Comparison of ENCODE assay signal across 8 cellular contexts in genomic region chr17:58514795-58515157, GRCh38. TPM values are rescaled to one million over a fixed set of nuclear protein-coding genes. Genes with fewer than 3 reads are reported as not detected.
DNase-seq lines count a peak whose midpoint lies in the region; ATAC-seq and TF ChIP-seq lines count a peak whose summit lies in the region.

No MANE protein-coding gene starts in this region.

- TF ChIP-seq CTCF in GM12864 (IDR thresholded peaks at IDR 0.05; ENCODE audit: low read depth, low read length, missing control alignments) (no peak), WERI-Rb-1 (IDR thresholded peaks at IDR 0.05; ENCODE audit: low read depth, low read length) (no peak), fibroblast of villous mesenchyme (IDR thresholded peaks at IDR 0.05; ENCODE audit: insufficient read depth, low read depth, low read length) (no peak), gastrocnemius medialis (IDR thresholded peaks at IDR 0.05 in 4 of 5, conservative IDR thresholded peaks at IDR 0.05 in 1 of 5) (no peak)

- intact Hi-C loops in gastrocnemius medialis (cut with DNase I; ENCODE audit: low total_unique reads), result loop anchor here (5.0 kb wide), 1 partner anchor 643 kb away; the partner anchor contains the start of genes PRR11 and SKA2

- no peak for DNase-seq in GM12864 (ENCODE audit: low read depth)
- DNase-seq in WERI-Rb-1, result no peak
- no peak for DNase-seq in fibroblast of villous mesenchyme (ENCODE audit: low read depth)
- no peak for DNase-seq in gastrocnemius medialis
- DNase-seq in NCI-H748 (lab: John Stamatoyannopoulos, UW; ENCODE audit: unreplicated experiment), result no peak
- DNase-seq in COLO668 (lab: John Stamatoyannopoulos, UW; ENCODE audit: unreplicated experiment), result no peak
- no peak for DNase-seq in 8988T

- H3K27me3 ChIP-seq in WERI-Rb-1 (ENCODE audit: insufficient read depth, low read depth, severe bottlenecking), result no peaks in the 10 kb centered on the region
- H3K27me3 ChIP-seq in gastrocnemius medialis, result no peaks in the 10 kb centered on the region

- in situ Hi-C loops in gastrocnemius medialis (cut with MboI; ENCODE audit: low sequenced_read_pairs in 4 of 4), result loop anchor here (10.0 to 25.0 kb wide), 3 partner anchors 148 to 498 kb away; no protein-coding TSS in a partner anchor

- TF ChIP-seq POLR2A in gastrocnemius medialis (IDR thresholded peaks at IDR 0.05), result no peak

- peaks cover 28 to 30% of the 10 kb centered on the region in 2 donors for H3K4me1 ChIP-seq in gastrocnemius medialis

- H3K9me3 ChIP-seq in WERI-Rb-1 (ENCODE audit: severe bottlenecking), result no peaks in the 10 kb centered on the region
- no peaks in the 10 kb centered on the region for H3K9me3 ChIP-seq in gastrocnemius medialis

- H3K4me3 ChIP-seq in GM12864 (ENCODE audit: low read depth, low read length) (peak overlapping the region; percentile 90), WERI-Rb-1 (ENCODE audit: low read depth, low read length) (no peak overlapping the region), fibroblast of villous mesenchyme (ENCODE audit: low read depth, low read length) (peak overlapping the region; percentile 79), gastrocnemius medialis (peak overlapping the region; percentile 50 to 74 (median 62))

- H3K27ac ChIP-seq in WERI-Rb-1, result peak overlapping the region; percentile 5; the same call in 1 of the 2 replicates
- peak overlapping the region; percentile 77 to 84 (median 80) for H3K27ac ChIP-seq in gastrocnemius medialis

- ATAC-seq in gastrocnemius medialis, result no peak
- no peak for ATAC-seq in GM19324 (IDR thresholded peaks at IDR 0.05; ENCODE audit: low FRiP score, unreplicated experiment)

- peaks cover 39% of the 10 kb centered on the region for H3K36me3 ChIP-seq in WERI-Rb-1
- peaks cover 0 to 30% of the 10 kb centered on the region in 2 donors for H3K36me3 ChIP-seq in gastrocnemius medialis

RNA-seq across cellular contexts. Expression of gene MTMR4, which starts 0.3 kb away (rescaled TPM):
- total RNA-seq in fibroblast of villous mesenchyme (39.6 and 44.9 TPM in 2 replicates), gastrocnemius medialis (10 to 100 TPM in 3 of 4 donors, 1 to 10 TPM in 1; 7.9 to 16.1 (median 11.1) TPM)

RNA-seq across cellular contexts. Expression of gene HSF5, which starts 26.6 kb away (rescaled TPM):
- total RNA-seq in fibroblast of villous mesenchyme (under 0.01 TPM in 1 of 2 replicates, not detected in the other), gastrocnemius medialis (not detected)
